ENCODE assay signal across 21 cellular contexts in the genomic region with DNA sequence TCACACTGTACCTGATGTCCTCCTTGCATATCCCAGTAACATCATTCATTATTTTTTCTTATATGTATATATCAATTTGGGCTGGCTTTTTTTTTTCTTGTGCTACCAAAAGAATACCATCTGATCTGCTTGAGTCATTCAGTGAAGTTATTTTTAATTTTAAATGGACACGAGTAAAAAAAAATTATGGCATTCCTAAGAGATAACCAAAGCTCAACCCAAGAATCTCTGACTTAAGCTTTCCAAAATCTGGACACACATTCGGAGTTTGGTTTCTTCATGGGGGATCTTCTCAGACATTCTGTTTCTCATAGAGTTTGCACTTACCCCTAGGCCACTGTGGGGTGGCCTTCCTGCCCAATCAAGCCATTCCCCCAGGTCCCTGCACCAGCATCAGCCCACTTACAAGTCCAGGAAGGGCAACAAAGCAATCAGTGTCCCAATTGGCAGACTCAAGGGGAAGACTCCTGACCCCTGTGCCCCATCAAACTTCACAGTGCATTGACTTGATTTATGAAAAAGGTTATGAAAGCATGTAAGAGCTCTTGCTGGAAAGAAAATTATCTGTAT.
"Had no signal": no experiment of that assay in that cellular context is flagged by ENCODE, and none has a peak within 500 bp of the region (broad histone marks: within the 10 kb centered on the region; RNA-seq: fewer than 3 reads in every experiment).

No MANE protein-coding gene starts in this region.

- H3K4me3 ChIP-seq: hepatocyte, left lung, lung, pancreas, skin epidermis, transverse colon had no signal

- ATAC-seq: activated CD8-positive, alpha-beta memory T cell treated with anti-CD3 and anti-CD28 coated beads, Interleukin-2, amount 10 ng/mL, durations not matched to agents 7 days and 5 days; activated CD8-positive, alpha-beta T cell treated with anti-CD3 and anti-CD28 coated beads for 36 hours; foreskin keratinocyte; left lung; naive thymus-derived CD8-positive, alpha-beta T cell; pancreas had no signal

- H3K4me2 ChIP-seq: hepatocyte had no signal

- H3K9me3 ChIP-seq: left lung, pancreas, transverse colon had no signal

- H3K27me3 ChIP-seq: hepatocyte, pancreas, transverse colon had no signal

- H3K4me1 ChIP-seq: foreskin keratinocyte, left lung, pancreas, transverse colon had no signal

- H3K27ac ChIP-seq: epithelial cell of prostate, foreskin keratinocyte, hepatocyte, left lung, pancreas, VCaP had no signal

- H2AFZ ChIP-seq: hepatocyte had no signal

- H3K36me3 ChIP-seq: left lung, pancreas, transverse colon had no signal

- DNase-seq: activated CD4-positive, alpha-beta T cell treated with anti-CD3 and anti-CD28 coated beads, Interleukin-2, amount 10 ng/mL, durations not matched to agents 7 days and 5 days; activated CD4-positive, CD25-positive, alpha-beta regulatory T cell treated with anti-CD3 and anti-CD28 coated beads, Interleukin-2, amount 50 U/mL, for 72 hours; activated CD8-positive, alpha-beta memory T cell treated with anti-CD3 and anti-CD28 coated beads, Interleukin-2, amount 10 ng/mL, durations not matched to agents 7 days and 5 days; activated CD8-positive, alpha-beta T cell treated with anti-CD3 and anti-CD28 coated beads for 36 hours; activated gamma-delta T cell treated with Interleukin-2 at 50 U/mL for 16 hours; central memory CD4-positive, alpha-beta T cell; cortex of kidney; foreskin keratinocyte; immature natural killer cell; kidney glomerular epithelial cell; left lung; naive thymus-derived CD8-positive, alpha-beta T cell; pancreas; right cardiac atrium; stimulated activated CD4-positive, alpha-beta T cell treated with anti-CD3 and anti-CD28 coated beads, Interleukin-1b, Interleukin-23, amount 100 ng/mL, for 48 hours; transverse colon had no signal
